ENCODE assay signal across 8 cellular contexts in genomic region chr14:101781240-101782061, GRCh38. TPM values are rescaled to one million over a fixed set of nuclear protein-coding genes. Genes with fewer than 3 reads are reported as not detected.
DNase-seq lines count a peak whose midpoint lies in the region; ATAC-seq and TF ChIP-seq lines count a peak whose summit lies in the region.

No MANE protein-coding gene starts in this region.

- H3K4me3 ChIP-seq in breast epithelium: peak overlapping the region; percentile 57 to 79 (median 57)
- peak overlapping the region; percentile 37 for H3K4me3 ChIP-seq in hepatocyte
- peak overlapping the region; percentile 70 for H3K4me3 ChIP-seq in skeletal muscle satellite cell (ENCODE audit: low read length)

- H3K4me3 Mint-ChIP-seq in MCF 10A (ENCODE audit: unreplicated experiment): no peak overlapping the region
- H3K4me3 Mint-ChIP-seq in activated naive CD4-positive, alpha-beta T cell treated with anti-CD3 and anti-CD28 coated beads for 36 hours: peak overlapping the region; percentile 64

- H2AFZ ChIP-seq in hepatocyte: no peak overlapping the region

- H3K4me2 ChIP-seq in hepatocyte (peak overlapping the region; percentile 99), skeletal muscle satellite cell (ENCODE audit: low read length) (peak overlapping the region; percentile 94)

- POLR2A ChIA-PET in MCF 10A (lab: Yijun Ruan, JAX): no interaction called here

- H3K9me3 ChIP-seq in breast epithelium (no peaks in the 10 kb centered on the region), hepatocyte (ENCODE audit: low read depth) (no peaks in the 10 kb centered on the region), skeletal muscle satellite cell (replicated peaks; ENCODE audit: low read length) (no peaks in the 10 kb centered on the region)

- no peaks in the 10 kb centered on the region for H3K9me3 Mint-ChIP-seq in MCF 10A (ENCODE audit: unreplicated experiment)
- H3K9me3 Mint-ChIP-seq in activated naive CD4-positive, alpha-beta T cell treated with anti-CD3 and anti-CD28 coated beads for 36 hours: peaks cover 6% of the 10 kb centered on the region

- no peaks in the 10 kb centered on the region for H3K4me1 Mint-ChIP-seq in MCF 10A (ENCODE audit: insufficient read depth, unreplicated experiment)
- peaks cover 26% of the 10 kb centered on the region for H3K4me1 Mint-ChIP-seq in activated naive CD4-positive, alpha-beta T cell treated with anti-CD3 and anti-CD28 coated beads for 36 hours (ENCODE audit: low read depth)

- no peaks in the 10 kb centered on the region for H3K36me3 Mint-ChIP-seq in MCF 10A (ENCODE audit: insufficient read depth, unreplicated experiment)
- peaks cover 10% of the 10 kb centered on the region for H3K36me3 Mint-ChIP-seq in activated naive CD4-positive, alpha-beta T cell treated with anti-CD3 and anti-CD28 coated beads for 36 hours (ENCODE audit: low read depth)

- under 1% methylated on average over 24 of the region's 67 CpGs for WGBS in hepatocyte (ENCODE audit: low lambda C conversion rate, missing lambda C conversion rate)

- CTCF ChIA-PET in MCF 10A (lab: Yijun Ruan, JAX): interaction anchor here (0.6 to 1.0 kb wide), 2 partner anchors 11 kb away, joined by 3 read pairs; no protein-coding TSS in a partner anchor
- CTCF ChIA-PET in activated naive CD4-positive, alpha-beta T cell treated with anti-CD3 and anti-CD28 coated beads for 36 hours (lab: Charles Lee): interaction anchor here (0.7 to 1.1 kb wide), 3 partner anchors 11 to 1897 kb away, joined by 3 to 5 read pairs (median 4); no protein-coding TSS in a partner anchor

- no peak overlapping the region for H3K9ac ChIP-seq in skeletal muscle satellite cell (ENCODE audit: low read depth, low read length)

- DNase-seq in breast epithelium (ENCODE audit: low spot score in 2 of 2): no peak
- no peak for DNase-seq in MCF 10A (ENCODE audit: unreplicated experiment)
- peak; percentile 50 for DNase-seq in activated naive CD4-positive, alpha-beta T cell treated with anti-CD3 and anti-CD28 coated beads for 36 hours
- no peak for DNase-seq in hepatocyte (ENCODE audit: low spot score)
- no peak for DNase-seq in NCI-H187 treated with DMSO at 0.1 percent for 48 hours (lab: John Stamatoyannopoulos, UW)
- no peak for DNase-seq in HuH-7.5 (ENCODE audit: low spot score)

- H4K20me1 ChIP-seq in hepatocyte (ENCODE audit: insufficient read depth, poor library complexity, severe bottlenecking): peaks cover 15% of the 10 kb centered on the region

- H3K27me3 Mint-ChIP-seq in MCF 10A (ENCODE audit: insufficient read depth, unreplicated experiment): no peaks in the 10 kb centered on the region
- H3K27me3 Mint-ChIP-seq in activated naive CD4-positive, alpha-beta T cell treated with anti-CD3 and anti-CD28 coated beads for 36 hours (ENCODE audit: low read depth): no peaks in the 10 kb centered on the region

- H3K27me3 ChIP-seq in breast epithelium (no peaks in the 10 kb centered on the region), hepatocyte (peaks cover 36% of the 10 kb centered on the region), skeletal muscle satellite cell (ENCODE audit: control insufficient read depth, insufficient read depth, low read length) (peaks cover 48% of the 10 kb centered on the region)

- TF ChIP-seq CTCF in breast epithelium (IDR thresholded peaks at IDR 0.05) (no peak), MCF 10A (IDR thresholded peaks at IDR 0.05; ENCODE audit: unreplicated experiment) (no peak), hepatocyte (IDR thresholded peaks at IDR 0.05; ENCODE audit: poor library complexity) (no peak)

- TF ChIP-seq POLR2A in breast epithelium (IDR thresholded peaks at IDR 0.05): no peak

- H3K4me1 ChIP-seq in breast epithelium: no peaks in the 10 kb centered on the region
- peaks cover 11% of the 10 kb centered on the region for H3K4me1 ChIP-seq in hepatocyte (ENCODE audit: insufficient read depth)
- no peaks in the 10 kb centered on the region for H3K4me1 ChIP-seq in skeletal muscle satellite cell (ENCODE audit: control insufficient read depth, insufficient read depth, low read length)

- no peaks in the 10 kb centered on the region for H3K9me2 ChIP-seq in hepatocyte (replicated peaks; ENCODE audit: insufficient read depth)

- H3K27ac Mint-ChIP-seq in MCF 10A (ENCODE audit: low read depth, unreplicated experiment): no peak overlapping the region
- H3K27ac Mint-ChIP-seq in activated naive CD4-positive, alpha-beta T cell treated with anti-CD3 and anti-CD28 coated beads for 36 hours: no peak overlapping the region

- ATAC-seq in HG03378 (IDR thresholded peaks at IDR 0.05; ENCODE audit: unreplicated experiment): no peak

- no TSS peak for BruUV-seq in MCF 10A (replicated peaks; lab: Mats Ljungman, UMichigan)

- peaks cover 4% of the 10 kb centered on the region for H3K79me2 ChIP-seq in hepatocyte

- H3K27ac ChIP-seq in breast epithelium (peak overlapping the region in 1 of 2 donors; percentile 9), hepatocyte (no peak overlapping the region)

- intact Hi-C loops in breast epithelium (cut with DNase I; ENCODE audit: low total_unique reads): no loop called here
- intact Hi-C loops in MCF 10A (cut with micrococcal nuclease): no loop called here
- intact Hi-C loops in activated naive CD4-positive, alpha-beta T cell treated with anti-CD3 and anti-CD28 coated beads for 36 hours (cut with micrococcal nuclease): no loop called here

- H3K36me3 ChIP-seq in breast epithelium: no peaks in the 10 kb centered on the region
- no peaks in the 10 kb centered on the region for H3K36me3 ChIP-seq in hepatocyte (replicated peaks; ENCODE audit: insufficient read depth, low read depth)
- no peaks in the 10 kb centered on the region for H3K36me3 ChIP-seq in skeletal muscle satellite cell (ENCODE audit: insufficient read depth, low read length)

RNA-seq across cellular contexts. Expression of gene PPP2R5C, which starts 19.9 kb away (rescaled TPM):
- total RNA-seq in breast epithelium: 100 to 1,000 TPM in 2 of 3 donors, 10 to 100 TPM in 1; 90.5 to 105 (median 102) TPM
- total RNA-seq in MCF 10A (2022): 118 and 122 TPM in 2 replicates
- 100 to 1,000 TPM; 280 to 294 TPM for total RNA-seq in activated naive CD4-positive, alpha-beta T cell treated with anti-CD3 and anti-CD28 coated beads for 36 hours
- 69.0 and 78.0 TPM in 2 replicates for total RNA-seq in hepatocyte
- polyA plus RNA-seq in hepatocyte: 46.8 and 47.4 TPM in 2 replicates
- total RNA-seq in skeletal muscle satellite cell (2012; rRNA removed): 77.8 and 85.4 TPM in 2 replicates
